In the genomic region with DNA sequence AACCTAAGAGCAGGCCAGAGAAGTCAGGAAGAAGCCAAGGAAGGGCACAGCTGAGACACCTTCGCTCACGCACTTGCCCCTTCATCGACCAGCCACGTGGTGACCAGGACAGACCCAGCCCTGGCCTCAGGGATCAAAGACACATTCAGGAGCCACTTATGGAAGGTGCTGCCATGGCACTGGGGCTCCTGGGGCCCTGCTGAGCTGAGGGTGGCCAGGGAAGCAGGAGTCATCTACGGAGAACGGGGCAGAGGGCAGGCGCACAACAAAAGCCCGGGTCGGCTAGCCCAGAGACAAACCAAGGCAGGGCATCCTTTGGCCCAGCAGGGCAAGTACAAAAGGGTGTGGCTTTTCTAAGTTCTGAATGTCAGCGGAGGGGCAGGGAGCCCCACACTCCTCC, we compare ENCODE assay signal across 25 cellular contexts. TPM values are rescaled to one million over a fixed set of nuclear protein-coding genes. Genes with fewer than 3 reads are reported as not detected.
DNase-seq lines count a peak whose midpoint lies in the region; ATAC-seq, FAIRE-seq and TF ChIP-seq lines count a peak whose summit lies in the region.
"Had no signal": no experiment of that assay in that cellular context is flagged by ENCODE, and none has a peak within 500 bp of the region (broad histone marks: within the 10 kb centered on the region; RNA-seq: fewer than 3 reads in every experiment).

No MANE protein-coding gene starts in this region.

- H3K4me1 ChIP-seq in Caco-2 (peaks cover 13% of the 10 kb centered on the region), NT2/D1 (ENCODE audit: insufficient read depth, insufficient read length) (peaks cover 16% of the 10 kb centered on the region), esophagus squamous epithelium (peaks cover 9 to 35% (median 10%) of the 10 kb centered on the region in 3 donors), pancreas (peaks cover 0 to 10% (median 0%) of the 10 kb centered on the region in 3 donors)

- H3K36me3 ChIP-seq in Caco-2 (ENCODE audit: control insufficient read depth, insufficient read depth, low read length): no peaks in the 10 kb centered on the region
- peaks cover 7% of the 10 kb centered on the region for H3K36me3 ChIP-seq in NT2/D1 (ENCODE audit: insufficient read depth, insufficient read length, low read length)
- no peaks in the 10 kb centered on the region for H3K36me3 ChIP-seq in esophagus squamous epithelium
- no peaks in the 10 kb centered on the region for H3K36me3 ChIP-seq in pancreas

- FAIRE-seq in pancreas (lab: Jason Lieb, UNC): no peak
- FAIRE-seq: GM12892, H54 had no signal

- no peak overlapping the region for H3K27ac Mint-ChIP-seq in Caco-2 (ENCODE audit: unreplicated experiment)
- H3K27ac Mint-ChIP-seq in activated CD4-positive, alpha-beta T cell treated with anti-CD3 and anti-CD28 coated beads, Interleukin-2, amount 10 ng/mL, durations not matched to agents 24 days and 14 days: no peak overlapping the region
- H3K27ac Mint-ChIP-seq: activated CD8-positive, alpha-beta T cell treated with anti-CD3 and anti-CD28 coated beads for 36 hours; activated naive CD4-positive, alpha-beta T cell treated with anti-CD3 and anti-CD28 coated beads, Interleukin-2, amount 10 ng/mL, durations not matched to agents 7 days and 5 days; CD14-positive monocyte had no signal

- H3K27ac ChIP-seq in esophagus squamous epithelium (peak overlapping the region; percentile 16 to 89 (median 86)), pancreas (peak overlapping the region in 3 of 4 donors; percentile 77 to 90 (median 88))
- H3K27ac ChIP-seq: SK-N-MC had no signal

- BruUV-seq in Caco-2 (replicated peaks; lab: Mats Ljungman, UMichigan): no TSS peak

- TF ChIP-seq POLR2A in esophagus squamous epithelium (IDR thresholded peaks at IDR 0.05): no peak

- peak overlapping the region; percentile 57 for H3K4me3 Mint-ChIP-seq in Caco-2 (ENCODE audit: unreplicated experiment)
- H3K4me3 Mint-ChIP-seq in activated CD4-positive, alpha-beta T cell treated with anti-CD3 and anti-CD28 coated beads, Interleukin-2, amount 10 ng/mL, durations not matched to agents 24 days and 14 days: no peak overlapping the region
- H3K4me3 Mint-ChIP-seq: activated CD8-positive, alpha-beta T cell treated with anti-CD3 and anti-CD28 coated beads for 36 hours; activated naive CD4-positive, alpha-beta T cell treated with anti-CD3 and anti-CD28 coated beads, Interleukin-2, amount 10 ng/mL, durations not matched to agents 7 days and 5 days had no signal

- peaks cover 7% of the 10 kb centered on the region for H3K36me3 Mint-ChIP-seq in Caco-2 (ENCODE audit: insufficient read depth, unreplicated experiment)
- no peaks in the 10 kb centered on the region for H3K36me3 Mint-ChIP-seq in activated CD4-positive, alpha-beta T cell treated with anti-CD3 and anti-CD28 coated beads, Interleukin-2, amount 10 ng/mL, durations not matched to agents 24 days and 14 days (ENCODE audit: low read depth)
- H3K36me3 Mint-ChIP-seq: activated naive CD4-positive, alpha-beta T cell treated with anti-CD3 and anti-CD28 coated beads, Interleukin-2, amount 10 ng/mL, durations not matched to agents 7 days and 5 days; CD14-positive monocyte had no signal

- H3K9me3 ChIP-seq in Caco-2: no peaks in the 10 kb centered on the region
- no peaks in the 10 kb centered on the region; the same call in 1 of the 2 replicates for H3K9me3 ChIP-seq in NT2/D1 (ENCODE audit: insufficient read depth, low read length)
- no peaks in the 10 kb centered on the region for H3K9me3 ChIP-seq in esophagus squamous epithelium
- H3K9me3 ChIP-seq in pancreas: no peaks in the 10 kb centered on the region

- ATAC-seq in pancreas: no peak
- no peak for ATAC-seq in GM21367 (IDR thresholded peaks at IDR 0.05; ENCODE audit: unreplicated experiment)
- ATAC-seq: activated CD8-positive, alpha-beta T cell treated with anti-CD3 and anti-CD28 coated beads for 36 hours; left lobe of liver; right cardiac atrium had no signal

- POLR2A ChIA-PET in Caco-2 (lab: Charles Lee): no interaction called here

- peak overlapping the region; percentile 59 for H3K9ac ChIP-seq in NT2/D1 (ENCODE audit: insufficient read length, low read depth)

- H3K27me3 Mint-ChIP-seq in Caco-2 (ENCODE audit: insufficient read depth, unreplicated experiment): no peaks in the 10 kb centered on the region
- H3K27me3 Mint-ChIP-seq in activated CD4-positive, alpha-beta T cell treated with anti-CD3 and anti-CD28 coated beads, Interleukin-2, amount 10 ng/mL, durations not matched to agents 24 days and 14 days: peaks cover 32% of the 10 kb centered on the region

- no peak for DNase-seq in Caco-2
- no peak for DNase-seq in NT2/D1 (ENCODE audit: low read depth, low spot score)
- no peak for DNase-seq in esophagus squamous epithelium (lab: John Stamatoyannopoulos, UW)
- DNase-seq in pancreas: no peak
- DNase-seq in mucosa of gallbladder (ENCODE audit: low spot score): no peak
- no peak for DNase-seq in stimulated activated CD4-positive, alpha-beta T cell treated with anti-CD3 and anti-CD28 coated beads, Interleukin-1b, Interleukin-23, amount 100 ng/mL, for 48 hours
- no peak for DNase-seq in activated CD4-positive, alpha-beta T cell treated with anti-CD3 and anti-CD28 coated beads, Interleukin-2, amount 10 ng/mL, durations not matched to agents 24 days and 14 days
- DNase-seq: activated CD4-positive, CD25-positive, alpha-beta regulatory T cell; activated CD8-positive, alpha-beta T cell treated with anti-CD3 and anti-CD28 coated beads for 36 hours; activated naive CD4-positive, alpha-beta T cell treated with anti-CD3 and anti-CD28 coated beads, Interleukin-2, amount 10 ng/mL, durations not matched to agents 7 days and 5 days; activated T-cell treated with anti-CD3 and anti-CD28 coated beads, Interleukin-2, amount 50 U/mL, for 1 hour; cerebellar nuclear complex; effector CD8-positive, alpha-beta T cell; glutamatergic neuron; Karpas-422; NCI-H187; NCI-H774; OCI-M1; right cardiac atrium had no signal

- CTCF ChIA-PET in Caco-2 (lab: Charles Lee): no interaction called here

- WGBS in esophagus squamous epithelium, 2 donors: 71 to 88% methylated on average over 4 to 5 of the region's 10 CpGs
- WGBS in pancreas, 2 donors: 75 to 76% methylated on average over 10 of the region's 10 CpGs

- TF ChIP-seq CTCF in Caco-2 (IDR thresholded peaks at IDR 0.05; ENCODE audit: insufficient read depth in 1 of 2, low read depth in 1 of 2, low read length in 1 of 2, severe bottlenecking in 1 of 2, unreplicated experiment in 1 of 2) (no peak), esophagus squamous epithelium (IDR thresholded peaks at IDR 0.05) (no peak), pancreas (IDR thresholded peaks at IDR 0.05) (no peak)

- H3K9me3 Mint-ChIP-seq in Caco-2 (ENCODE audit: unreplicated experiment): no peaks in the 10 kb centered on the region
- H3K9me3 Mint-ChIP-seq in activated CD4-positive, alpha-beta T cell treated with anti-CD3 and anti-CD28 coated beads, Interleukin-2, amount 10 ng/mL, durations not matched to agents 24 days and 14 days: no peaks in the 10 kb centered on the region
- H3K9me3 Mint-ChIP-seq: activated CD8-positive, alpha-beta T cell treated with anti-CD3 and anti-CD28 coated beads for 36 hours; activated naive CD4-positive, alpha-beta T cell treated with anti-CD3 and anti-CD28 coated beads, Interleukin-2, amount 10 ng/mL, durations not matched to agents 7 days and 5 days had no signal

- no peaks in the 10 kb centered on the region for H3K27me3 ChIP-seq in Caco-2 (replicated peaks; ENCODE audit: control insufficient read depth, insufficient read depth, low read length)
- peaks cover 7% of the 10 kb centered on the region for H3K27me3 ChIP-seq in NT2/D1 (ENCODE audit: insufficient read depth, insufficient read length)
- H3K27me3 ChIP-seq in esophagus squamous epithelium: peaks cover 0 to 36% (median 0%) of the 10 kb centered on the region in 4 donors
- H3K27me3 ChIP-seq in pancreas: no peaks in the 10 kb centered on the region

- intact Hi-C loops in Caco-2 (cut with micrococcal nuclease; ENCODE audit: unreplicated experiment): no loop called here
- intact Hi-C loops in esophagus squamous epithelium (cut with DNase I): no loop called here
- intact Hi-C loops in pancreas (cut with DNase I): no loop called here
- intact Hi-C loops in activated CD4-positive, alpha-beta T cell treated with anti-CD3 and anti-CD28 coated beads, Interleukin-2, amount 10 ng/mL, durations not matched to agents 24 days and 14 days (cut with micrococcal nuclease): no loop called here

- H3K4me3 ChIP-seq in Caco-2 (ENCODE audit: low read depth, low read length): no peak overlapping the region
- H3K4me3 ChIP-seq in NT2/D1 (ENCODE audit: insufficient read length, low read depth): no peak overlapping the region
- peak overlapping the region in 1 of 4 donors; percentile 80 for H3K4me3 ChIP-seq in esophagus squamous epithelium
- H3K4me3 ChIP-seq in pancreas: no peak overlapping the region
- H3K4me3 ChIP-seq: SK-N-MC had no signal

- no peaks in the 10 kb centered on the region for H3K4me1 Mint-ChIP-seq in Caco-2 (ENCODE audit: low read depth, unreplicated experiment)
- no peaks in the 10 kb centered on the region for H3K4me1 Mint-ChIP-seq in activated CD4-positive, alpha-beta T cell treated with anti-CD3 and anti-CD28 coated beads, Interleukin-2, amount 10 ng/mL, durations not matched to agents 24 days and 14 days
- H3K4me1 Mint-ChIP-seq: CD14-positive monocyte had no signal

RNA-seq across cellular contexts. Expression of gene PLPP2, which starts 2.3 kb away (rescaled TPM):
- 29.6 and 42.0 TPM in 2 replicates for total RNA-seq in Caco-2 (2022)
- 10 to 100 TPM; 12.1 to 82.5 (median 36.8) TPM for total RNA-seq in esophagus squamous epithelium
- total RNA-seq in pancreas: 10 to 100 TPM; 15.7 to 44.0 (median 24.8) TPM
- polyA plus RNA-seq in pancreas: 10 to 100 TPM; 67.3 to 93.8 TPM
- 224 TPM for total RNA-seq in mucosa of gallbladder
- total RNA-seq in activated CD4-positive, alpha-beta T cell treated with anti-CD3 and anti-CD28 coated beads, Interleukin-2, amount 10 ng/mL, durations not matched to agents 24 days and 14 days: 0.07 and 0.24 TPM in 2 replicates
- polyA plus RNA-seq: CD14-positive monocyte had no signal

RNA-seq across cellular contexts. Expression of gene MIER2, which starts 55.7 kb away (rescaled TPM):
- total RNA-seq in Caco-2 (2022) (35.7 and 40.1 TPM in 2 replicates), esophagus squamous epithelium (10 to 100 TPM; 11.7 to 31.5 (median 14.9) TPM), pancreas (10 to 100 TPM in 2 of 6 donors, 1 to 10 TPM in 4; 6.9 to 12.9 (median 8.8) TPM), mucosa of gallbladder (27.9 TPM)
- polyA plus RNA-seq in pancreas: 10 to 100 TPM; 18.9 to 20.1 TPM
- total RNA-seq in activated CD4-positive, alpha-beta T cell treated with anti-CD3 and anti-CD28 coated beads, Interleukin-2, amount 10 ng/mL, durations not matched to agents 24 days and 14 days: 27.6 and 32.0 TPM in 2 replicates

Comparison
In these comparisons a context has a peak if more than half of its experiments do, and no peak if none do; other contexts are left out.
1. RNA of gene PLPP2, which starts 2.3 kb away (total RNA-seq): 224 TPM in mucosa of gallbladder (single experiment), 12.1 to 82.5 TPM in esophagus squamous epithelium, 29.6 to 42.0 TPM in Caco-2 and 15.7 to 44.0 TPM in pancreas; 0.07 to 0.24 TPM in activated CD4-positive, alpha-beta T cell treated with anti-CD3 and anti-CD28 coated beads, Interleukin-2, amount 10 ng/mL, durations not matched to agents 24 days and 14 days; every median in the first group is over 10 times any median in the second.